ENCODE assay signal across 3 cellular contexts in the genomic region with DNA sequence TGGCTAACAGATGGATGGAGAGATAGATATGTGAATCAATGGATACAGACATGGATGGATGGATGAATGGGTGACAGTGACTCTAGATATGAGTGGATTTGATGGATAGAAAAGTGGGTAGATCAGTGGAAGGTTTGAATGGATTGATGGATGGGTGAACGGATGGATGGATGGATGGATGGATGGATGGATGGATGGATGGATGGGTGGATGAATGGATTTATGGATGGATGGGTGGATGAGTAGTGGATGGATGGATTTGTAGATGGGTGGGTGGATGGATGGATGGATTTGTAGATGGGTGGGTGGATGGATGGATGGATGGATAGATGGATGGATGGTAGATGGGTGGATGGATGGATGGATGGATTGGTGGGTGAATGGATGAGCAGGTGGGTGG.
TF ChIP-seq lines count a peak whose summit lies in the region.

No MANE protein-coding gene starts in this region.

TF ChIP-seq in HEK293, 187 proteins besides CTCF, POLR2A, EP300 and RAD21 (continues in another document):
- TF ChIP-seq ZBTB48 (tag by site-specific recombination; IDR thresholded peaks at IDR 0.05) = no peak
- peak; percentile 99 for TF ChIP-seq ZBTB17 (tag by site-specific recombination; IDR thresholded peaks at IDR 0.05)
- TF ChIP-seq, protein P1, sequence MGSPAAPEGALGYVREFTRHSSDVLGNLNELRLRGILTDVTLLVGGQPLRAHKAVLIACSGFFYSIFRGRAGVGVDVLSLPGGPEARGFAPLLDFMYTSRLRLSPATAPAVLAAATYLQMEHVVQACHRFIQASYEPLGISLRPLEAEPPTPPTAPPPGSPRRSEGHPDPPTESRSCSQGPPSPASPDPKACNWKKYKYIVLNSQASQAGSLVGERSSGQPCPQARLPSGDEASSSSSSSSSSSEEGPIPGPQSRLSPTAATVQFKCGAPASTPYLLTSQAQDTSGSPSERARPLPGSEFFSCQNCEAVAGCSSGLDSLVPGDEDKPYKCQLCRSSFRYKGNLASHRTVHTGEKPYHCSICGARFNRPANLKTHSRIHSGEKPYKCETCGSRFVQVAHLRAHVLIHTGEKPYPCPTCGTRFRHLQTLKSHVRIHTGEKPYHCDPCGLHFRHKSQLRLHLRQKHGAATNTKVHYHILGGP (tag by site-specific recombination; IDR thresholded peaks at IDR 0.05) = no peak
- TF ChIP-seq ZNF302 (tag by site-specific recombination; IDR thresholded peaks at IDR 0.05; ENCODE audit: low read depth) = no peak
- no peak for TF ChIP-seq ZNF473 (tag by site-specific recombination; IDR thresholded peaks at IDR 0.05)
- no peak for TF ChIP-seq ZNF560 (tag by site-specific recombination; IDR thresholded peaks at IDR 0.05; ENCODE audit: borderline replicate concordance)
- TF ChIP-seq, protein P2, sequence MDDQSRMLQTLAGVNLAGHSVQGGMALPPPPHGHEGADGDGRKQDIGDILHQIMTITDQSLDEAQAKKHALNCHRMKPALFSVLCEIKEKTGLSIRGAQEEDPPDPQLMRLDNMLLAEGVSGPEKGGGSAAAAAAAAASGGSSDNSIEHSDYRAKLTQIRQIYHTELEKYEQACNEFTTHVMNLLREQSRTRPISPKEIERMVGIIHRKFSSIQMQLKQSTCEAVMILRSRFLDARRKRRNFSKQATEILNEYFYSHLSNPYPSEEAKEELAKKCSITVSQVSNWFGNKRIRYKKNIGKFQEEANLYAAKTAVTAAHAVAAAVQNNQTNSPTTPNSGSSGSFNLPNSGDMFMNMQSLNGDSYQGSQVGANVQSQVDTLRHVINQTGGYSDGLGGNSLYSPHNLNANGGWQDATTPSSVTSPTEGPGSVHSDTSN (CRISPR knock-in tag; IDR thresholded peaks at IDR 0.05) = no peak
- no peak for TF ChIP-seq ZNF48 (tag by site-specific recombination; IDR thresholded peaks at IDR 0.05)
- peak; percentile 43; the same call in 1 of the 2 replicates for TF ChIP-seq EGR2 (tag by site-specific recombination; IDR thresholded peaks at IDR 0.05; ENCODE audit: low read depth)
- TF ChIP-seq, protein P3, sequence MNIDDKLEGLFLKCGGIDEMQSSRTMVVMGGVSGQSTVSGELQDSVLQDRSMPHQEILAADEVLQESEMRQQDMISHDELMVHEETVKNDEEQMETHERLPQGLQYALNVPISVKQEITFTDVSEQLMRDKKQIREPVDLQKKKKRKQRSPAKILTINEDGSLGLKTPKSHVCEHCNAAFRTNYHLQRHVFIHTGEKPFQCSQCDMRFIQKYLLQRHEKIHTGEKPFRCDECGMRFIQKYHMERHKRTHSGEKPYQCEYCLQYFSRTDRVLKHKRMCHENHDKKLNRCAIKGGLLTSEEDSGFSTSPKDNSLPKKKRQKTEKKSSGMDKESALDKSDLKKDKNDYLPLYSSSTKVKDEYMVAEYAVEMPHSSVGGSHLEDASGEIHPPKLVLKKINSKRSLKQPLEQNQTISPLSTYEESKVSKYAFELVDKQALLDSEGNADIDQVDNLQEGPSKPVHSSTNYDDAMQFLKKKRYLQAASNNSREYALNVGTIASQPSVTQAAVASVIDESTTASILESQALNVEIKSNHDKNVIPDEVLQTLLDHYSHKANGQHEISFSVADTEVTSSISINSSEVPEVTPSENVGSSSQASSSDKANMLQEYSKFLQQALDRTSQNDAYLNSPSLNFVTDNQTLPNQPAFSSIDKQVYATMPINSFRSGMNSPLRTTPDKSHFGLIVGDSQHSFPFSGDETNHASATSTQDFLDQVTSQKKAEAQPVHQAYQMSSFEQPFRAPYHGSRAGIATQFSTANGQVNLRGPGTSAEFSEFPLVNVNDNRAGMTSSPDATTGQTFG (tag by site-specific recombination; IDR thresholded peaks at IDR 0.05; ENCODE audit: borderline replicate concordance) = no peak
- peak; percentile 99 for TF ChIP-seq ZNF366 (tag by site-specific recombination; conservative IDR thresholded peaks at IDR 0.05)
- no peak for TF ChIP-seq ZNF37A (tag by site-specific recombination; IDR thresholded peaks at IDR 0.05)
- no peak for TF ChIP-seq SETDB1 (IDR thresholded peaks at IDR 0.05; ENCODE audit: insufficient read length, low read length)
- TF ChIP-seq, protein P4, sequence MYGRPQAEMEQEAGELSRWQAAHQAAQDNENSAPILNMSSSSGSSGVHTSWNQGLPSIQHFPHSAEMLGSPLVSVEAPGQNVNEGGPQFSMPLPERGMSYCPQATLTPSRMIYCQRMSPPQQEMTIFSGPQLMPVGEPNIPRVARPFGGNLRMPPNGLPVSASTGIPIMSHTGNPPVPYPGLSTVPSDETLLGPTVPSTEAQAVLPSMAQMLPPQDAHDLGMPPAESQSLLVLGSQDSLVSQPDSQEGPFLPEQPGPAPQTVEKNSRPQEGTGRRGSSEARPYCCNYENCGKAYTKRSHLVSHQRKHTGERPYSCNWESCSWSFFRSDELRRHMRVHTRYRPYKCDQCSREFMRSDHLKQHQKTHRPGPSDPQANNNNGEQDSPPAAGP (tag by site-specific recombination; IDR thresholded peaks at IDR 0.05) = no peak

TF ChIP-seq in K562, 482 proteins besides CTCF, POLR2A, EP300 and RAD21:
- TF ChIP-seq KDM1A (IDR thresholded peaks at IDR 0.05) = 0 out of 4 replicates have a peak, but pooled peaks of 1 of the 2 experiments have one; percentile 43
- peak; percentile 12; the same call in 1 of the 2 replicates for TF ChIP-seq MYBL2 (IDR thresholded peaks at IDR 0.05; ENCODE audit: low read depth)
- TF ChIP-seq MYBL2 (CRISPR knock-in tag; IDR thresholded peaks at IDR 0.05; ENCODE audit: borderline replicate concordance) = no peak
- TF ChIP-seq, protein P5, sequence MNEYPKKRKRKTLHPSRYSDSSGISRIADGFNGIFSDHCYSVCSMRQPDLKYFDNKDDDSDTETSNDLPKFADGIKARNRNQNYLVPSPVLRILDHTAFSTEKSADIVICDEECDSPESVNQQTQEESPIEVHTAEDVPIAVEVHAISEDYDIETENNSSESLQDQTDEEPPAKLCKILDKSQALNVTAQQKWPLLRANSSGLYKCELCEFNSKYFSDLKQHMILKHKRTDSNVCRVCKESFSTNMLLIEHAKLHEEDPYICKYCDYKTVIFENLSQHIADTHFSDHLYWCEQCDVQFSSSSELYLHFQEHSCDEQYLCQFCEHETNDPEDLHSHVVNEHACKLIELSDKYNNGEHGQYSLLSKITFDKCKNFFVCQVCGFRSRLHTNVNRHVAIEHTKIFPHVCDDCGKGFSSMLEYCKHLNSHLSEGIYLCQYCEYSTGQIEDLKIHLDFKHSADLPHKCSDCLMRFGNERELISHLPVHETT (CRISPR knock-in tag; conservative IDR thresholded peaks at IDR 0.05 in 1 of 2, IDR thresholded peaks at IDR 0.05 in 1 of 2) = no peak
- peak; percentile 76 for TF ChIP-seq EHMT2 (IDR thresholded peaks at IDR 0.05)

TF ChIP-seq in neural cell, 6 proteins besides CTCF, POLR2A, EP300 and RAD21:
- TF ChIP-seq SMC3 (conservative IDR thresholded peaks at IDR 0.05; ENCODE audit: poor library complexity) (no peak), TAF1 (IDR thresholded peaks at IDR 0.05; ENCODE audit: low read depth) (no peak), MXI1 (conservative IDR thresholded peaks at IDR 0.05; ENCODE audit: poor library complexity, severe bottlenecking) (no peak), POLR2AphosphoS5 (IDR thresholded peaks at IDR 0.05) (no peak), EZH2 (IDR thresholded peaks at IDR 0.05; ENCODE audit: borderline replicate concordance, insufficient read depth, low read length, poor library complexity, severe bottlenecking) (no peak)
- TF ChIP-seq, protein P6, sequence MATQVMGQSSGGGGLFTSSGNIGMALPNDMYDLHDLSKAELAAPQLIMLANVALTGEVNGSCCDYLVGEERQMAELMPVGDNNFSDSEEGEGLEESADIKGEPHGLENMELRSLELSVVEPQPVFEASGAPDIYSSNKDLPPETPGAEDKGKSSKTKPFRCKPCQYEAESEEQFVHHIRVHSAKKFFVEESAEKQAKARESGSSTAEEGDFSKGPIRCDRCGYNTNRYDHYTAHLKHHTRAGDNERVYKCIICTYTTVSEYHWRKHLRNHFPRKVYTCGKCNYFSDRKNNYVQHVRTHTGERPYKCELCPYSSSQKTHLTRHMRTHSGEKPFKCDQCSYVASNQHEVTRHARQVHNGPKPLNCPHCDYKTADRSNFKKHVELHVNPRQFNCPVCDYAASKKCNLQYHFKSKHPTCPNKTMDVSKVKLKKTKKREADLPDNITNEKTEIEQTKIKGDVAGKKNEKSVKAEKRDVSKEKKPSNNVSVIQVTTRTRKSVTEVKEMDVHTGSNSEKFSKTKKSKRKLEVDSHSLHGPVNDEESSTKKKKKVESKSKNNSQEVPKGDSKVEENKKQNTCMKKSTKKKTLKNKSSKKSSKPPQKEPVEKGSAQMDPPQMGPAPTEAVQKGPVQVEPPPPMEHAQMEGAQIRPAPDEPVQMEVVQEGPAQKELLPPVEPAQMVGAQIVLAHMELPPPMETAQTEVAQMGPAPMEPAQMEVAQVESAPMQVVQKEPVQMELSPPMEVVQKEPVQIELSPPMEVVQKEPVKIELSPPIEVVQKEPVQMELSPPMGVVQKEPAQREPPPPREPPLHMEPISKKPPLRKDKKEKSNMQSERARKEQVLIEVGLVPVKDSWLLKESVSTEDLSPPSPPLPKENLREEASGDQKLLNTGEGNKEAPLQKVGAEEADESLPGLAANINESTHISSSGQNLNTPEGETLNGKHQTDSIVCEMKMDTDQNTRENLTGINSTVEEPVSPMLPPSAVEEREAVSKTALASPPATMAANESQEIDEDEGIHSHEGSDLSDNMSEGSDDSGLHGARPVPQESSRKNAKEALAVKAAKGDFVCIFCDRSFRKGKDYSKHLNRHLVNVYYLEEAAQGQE (IDR thresholded peaks at IDR 0.05; ENCODE audit: borderline replicate concordance) = no peak
